ENCODE assay signal across 8 cellular contexts in the genomic region with DNA sequence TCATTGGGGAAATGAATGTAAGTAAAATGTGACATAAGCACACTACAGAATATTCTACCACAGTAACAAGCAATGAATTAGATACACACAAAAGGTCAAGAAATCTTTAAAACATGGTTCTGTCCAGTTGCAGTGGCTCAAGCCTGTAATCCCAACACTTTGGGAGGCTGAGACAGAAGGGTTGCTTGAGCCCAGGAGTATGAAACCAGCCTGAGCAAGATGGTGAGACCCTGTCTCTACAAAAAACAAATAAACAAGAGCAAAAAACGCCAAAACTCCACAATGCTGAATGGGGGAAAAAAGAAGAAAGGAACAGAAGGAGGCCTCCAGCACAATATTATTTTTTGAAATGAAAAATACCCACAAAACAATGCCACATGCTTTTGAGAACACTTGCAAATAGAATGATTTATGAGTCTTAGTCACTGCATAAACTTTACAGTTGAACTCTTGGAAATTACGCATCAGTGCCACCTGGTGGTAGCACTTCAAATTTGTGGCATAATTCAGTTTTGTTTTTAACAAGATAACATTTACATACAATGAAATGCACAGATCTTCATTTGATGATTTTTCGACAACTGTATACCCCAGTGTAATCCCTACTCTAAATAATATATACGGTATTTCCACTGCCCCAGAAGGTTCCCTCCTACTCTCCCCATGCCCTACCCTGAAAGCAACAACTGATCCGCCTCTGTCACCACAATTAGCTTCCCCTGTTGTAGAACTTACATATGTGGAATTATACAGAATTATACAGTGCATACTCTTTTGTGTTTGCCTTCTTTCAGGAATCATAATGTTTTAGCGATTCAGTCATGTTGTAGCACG. TPM values are rescaled to one million over a fixed set of nuclear protein-coding genes. Genes with fewer than 3 reads are reported as not detected.
A peak's percentile ranks its signal among the peaks of the same experiment; 100 is the strongest.
DNase-seq lines count a peak whose midpoint lies in the region; ATAC-seq and TF ChIP-seq lines count a peak whose summit lies in the region.

No MANE protein-coding gene starts in this region.

- 0 out of 2 replicates have a peak overlapping the region, but pooled peaks have one; percentile 13 for H3K27ac ChIP-seq in ACC112 (ENCODE audit: low read depth, low read length)
- peak overlapping the region; percentile 24 for H3K27ac ChIP-seq in lower lobe of right lung

- ATAC-seq in GM18868 (IDR thresholded peaks at IDR 0.05; ENCODE audit: unreplicated experiment): peak; percentile 30
- peak; percentile 42 to 45 for ATAC-seq in lower lobe of right lung
- ATAC-seq in HG02852 (IDR thresholded peaks at IDR 0.05; ENCODE audit: unreplicated experiment): no peak

- intact Hi-C loops in lower lobe of right lung (cut with DNase I): loop anchor here (5.0 kb wide), 1 partner anchor 143 kb away; no protein-coding TSS in a partner anchor

- no peaks in the 10 kb centered on the region for H3K79me2 ChIP-seq in ACC112 (ENCODE audit: control insufficient read depth, insufficient read depth, low read length, unreplicated experiment)

- no peak overlapping the region for H2AFZ ChIP-seq in ACC112 (ENCODE audit: low read length, unreplicated experiment)

- H3K4me3 ChIP-seq in ACC112 (ENCODE audit: low read depth, low read length) (no peak overlapping the region), lower lobe of right lung (no peak overlapping the region)

- peak; percentile 76 for TF ChIP-seq CTCF in lower lobe of right lung (IDR thresholded peaks at IDR 0.05)

- H3K9me3 ChIP-seq in lower lobe of right lung: no peaks in the 10 kb centered on the region

- no peaks in the 10 kb centered on the region for H3K27me3 ChIP-seq in ACC112 (ENCODE audit: insufficient read depth, low read length)
- no peaks in the 10 kb centered on the region for H3K27me3 ChIP-seq in lower lobe of right lung (ENCODE audit: low read depth)

- peak; percentile 70 for DNase-seq in NCI-H2196 (lab: John Stamatoyannopoulos, UW; ENCODE audit: unreplicated experiment)
- DNase-seq in activated CD4-positive, alpha-beta T cell treated with anti-CD3 and anti-CD28 coated beads for 1 hour: peak; percentile 46
- peak; percentile 64 for DNase-seq in cerebellum (ENCODE audit: low spot score)
- DNase-seq in lower lobe of right lung: no peak
- peak; percentile 17 for DNase-seq in stimulated activated CD8-positive, alpha-beta memory T cell treated with anti-CD3 and anti-CD28 coated beads, Interleukin-12 subunit alpha, Interleukin-12 subunit beta, amount 100 ng/mL, for 4 hours (ENCODE audit: low read depth)

- H3K4me1 ChIP-seq in ACC112 (ENCODE audit: control insufficient read depth, insufficient read depth, low read length, unreplicated experiment) (peaks cover 10% of the 10 kb centered on the region), lower lobe of right lung (peaks cover 23% of the 10 kb centered on the region)

- H3K36me3 ChIP-seq in ACC112 (ENCODE audit: insufficient read depth, low read length) (no peaks in the 10 kb centered on the region), lower lobe of right lung (no peaks in the 10 kb centered on the region)

RNA-seq across cellular contexts. Expression of gene SPINK4, which starts 14.4 kb away (rescaled TPM):
- total RNA-seq in cerebellum: not detected
- not detected for total RNA-seq in lower lobe of right lung

RNA-seq across cellular contexts. Expression of gene BAG1, which starts 39.0 kb away (rescaled TPM):
- total RNA-seq in cerebellum (12.9 TPM), lower lobe of right lung (98.5 TPM)

RNA-seq across cellular contexts. Expression of gene CHMP5, which starts 39.3 kb away (rescaled TPM):
- total RNA-seq in cerebellum: 54.6 TPM
- total RNA-seq in lower lobe of right lung: 80.9 TPM

RNA-seq across cellular contexts. Expression of gene B4GALT1, which starts 58.4 kb away (rescaled TPM):
- total RNA-seq in cerebellum: 2.8 TPM
- 72.0 TPM for total RNA-seq in lower lobe of right lung
